29 cellular contexts compared by ENCODE assay signal in the genomic region with DNA sequence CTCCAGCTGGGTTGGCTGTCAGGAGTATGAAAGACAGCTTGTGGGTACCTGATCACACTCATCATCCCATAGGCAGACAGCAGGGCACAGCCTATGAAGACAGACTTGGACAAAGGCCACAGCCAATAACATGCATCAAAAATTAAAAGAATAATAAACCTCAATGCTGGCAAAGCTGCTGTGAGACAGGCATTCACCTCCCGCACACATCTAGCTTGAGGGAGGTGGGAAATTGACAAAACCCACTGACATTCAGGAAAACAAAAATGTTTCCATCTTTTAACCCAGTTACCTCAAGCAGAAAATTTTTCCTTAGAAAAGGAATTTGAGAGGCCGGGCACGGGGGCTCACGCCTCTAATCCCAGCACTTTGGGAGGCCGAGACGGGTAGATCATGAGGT.
"Had no signal": no experiment of that assay in that cellular context is flagged by ENCODE, and none has a peak within 500 bp of the region (broad histone marks: within the 10 kb centered on the region; RNA-seq: fewer than 3 reads in every experiment).

No MANE protein-coding gene starts in this region.

- ATAC-seq: activated CD4-positive, CD25-positive, alpha-beta regulatory T cell treated with anti-CD3 and anti-CD28 coated beads, Interleukin-2, amount 50 U/mL, for 24 hours; activated CD8-positive, alpha-beta T cell treated with anti-CD3 and anti-CD28 coated beads for 36 hours; activated T-cell treated with anti-CD3 and anti-CD28 coated beads, Interleukin-2, amount 50 U/mL, for 4 hours; activated T-helper 17 cell treated with anti-CD3 and anti-CD28 coated beads, Interleukin-2, amount 50 U/mL, for 72 hours; foreskin keratinocyte; gastrocnemius medialis; heart left ventricle had no signal

- DNase-seq: activated B cell treated with CpG ODN at 0.5 μM for 24 hours; activated CD4-positive, alpha-beta T cell treated with anti-CD3 and anti-CD28 coated beads for 48 hours; activated CD4-positive, alpha-beta T cell treated with anti-CD3 and anti-CD28 coated beads, Interleukin-2, amount 50 U/mL, for 1 hour; activated CD4-positive, alpha-beta T cell treated with anti-CD3 and anti-CD28 coated beads, Interleukin-2, amount 50 U/mL, for 48 hours; activated CD8-positive, alpha-beta memory T cell treated with anti-CD3 and anti-CD28 coated beads for 24 hours; activated CD8-positive, alpha-beta T cell treated with anti-CD3 and anti-CD28 coated beads for 36 hours; activated effector memory CD4-positive, alpha-beta T cell treated with Interleukin-2 at 50 U/mL for 16 hours; activated gamma-delta T cell treated with Interleukin-2 at 50 U/mL for 16 hours; activated naive CD4-positive, alpha-beta T cell treated with anti-CD3 and anti-CD28 coated beads, Interleukin-2, amount 50 U/mL, for 16 hours; activated naive CD4-positive, alpha-beta T cell treated with Interleukin-2 at 50 U/mL for 16 hours; activated T-cell treated with anti-CD3 and anti-CD28 coated beads, Interleukin-2, amount 50 U/mL, for 4 hours; amniotic stem cell; anterior cingulate cortex; brain microvascular endothelial cell; dorsolateral prefrontal cortex; effector memory CD4-positive, alpha-beta T cell; erythroblast; foreskin keratinocyte; gastrocnemius medialis; glutamatergic neuron; heart left ventricle; T-helper 9 cell; WERI-Rb-1 had no signal

- H3K36me3 ChIP-seq: brain microvascular endothelial cell, esophagus muscularis mucosa, gastrocnemius medialis, WERI-Rb-1 had no signal

- H3K4me1 ChIP-seq: esophagus muscularis mucosa, foreskin keratinocyte, gastrocnemius medialis, heart left ventricle had no signal

- H3K27me3 ChIP-seq: brain microvascular endothelial cell, dorsolateral prefrontal cortex, foreskin keratinocyte had no signal

- H3K4me3 ChIP-seq: coronary artery, dorsolateral prefrontal cortex, esophagus muscularis mucosa, gastrocnemius medialis, heart left ventricle had no signal

- FAIRE-seq: astrocyte, bronchial epithelial cell had no signal

- H3K9me3 ChIP-seq: esophagus muscularis mucosa, gastrocnemius medialis, heart left ventricle had no signal

- H3K27ac ChIP-seq: brain microvascular endothelial cell, coronary artery, dorsolateral prefrontal cortex, esophagus muscularis mucosa, foreskin keratinocyte, gastrocnemius medialis, heart left ventricle, WERI-Rb-1 had no signal
